In the genomic region with DNA sequence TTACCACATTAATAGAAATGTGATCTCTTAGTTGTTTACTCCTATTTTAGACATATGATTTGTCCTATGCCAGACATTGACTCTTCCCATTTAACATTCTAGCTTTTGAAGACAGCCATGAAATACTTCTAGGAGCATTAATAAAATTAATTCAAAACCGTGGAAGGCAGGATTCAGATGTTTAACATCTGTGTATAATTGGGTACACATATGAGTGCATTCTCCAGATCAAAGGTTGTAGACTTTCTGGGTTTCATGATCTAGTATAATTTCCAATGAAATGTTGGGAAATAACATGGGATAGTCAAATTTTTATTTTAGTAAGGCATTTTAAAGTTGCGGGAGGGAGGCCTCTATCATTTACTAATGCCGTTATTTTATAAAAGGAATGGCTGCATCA, we compare ENCODE assay signal across 1 cellular context.
TF ChIP-seq lines count a peak whose summit lies in the region.

No MANE protein-coding gene starts in this region.

TF ChIP-seq in GM23338, 12 proteins besides CTCF, POLR2A, EP300 and RAD21 (continued from another document):
- TF ChIP-seq, protein P1, sequence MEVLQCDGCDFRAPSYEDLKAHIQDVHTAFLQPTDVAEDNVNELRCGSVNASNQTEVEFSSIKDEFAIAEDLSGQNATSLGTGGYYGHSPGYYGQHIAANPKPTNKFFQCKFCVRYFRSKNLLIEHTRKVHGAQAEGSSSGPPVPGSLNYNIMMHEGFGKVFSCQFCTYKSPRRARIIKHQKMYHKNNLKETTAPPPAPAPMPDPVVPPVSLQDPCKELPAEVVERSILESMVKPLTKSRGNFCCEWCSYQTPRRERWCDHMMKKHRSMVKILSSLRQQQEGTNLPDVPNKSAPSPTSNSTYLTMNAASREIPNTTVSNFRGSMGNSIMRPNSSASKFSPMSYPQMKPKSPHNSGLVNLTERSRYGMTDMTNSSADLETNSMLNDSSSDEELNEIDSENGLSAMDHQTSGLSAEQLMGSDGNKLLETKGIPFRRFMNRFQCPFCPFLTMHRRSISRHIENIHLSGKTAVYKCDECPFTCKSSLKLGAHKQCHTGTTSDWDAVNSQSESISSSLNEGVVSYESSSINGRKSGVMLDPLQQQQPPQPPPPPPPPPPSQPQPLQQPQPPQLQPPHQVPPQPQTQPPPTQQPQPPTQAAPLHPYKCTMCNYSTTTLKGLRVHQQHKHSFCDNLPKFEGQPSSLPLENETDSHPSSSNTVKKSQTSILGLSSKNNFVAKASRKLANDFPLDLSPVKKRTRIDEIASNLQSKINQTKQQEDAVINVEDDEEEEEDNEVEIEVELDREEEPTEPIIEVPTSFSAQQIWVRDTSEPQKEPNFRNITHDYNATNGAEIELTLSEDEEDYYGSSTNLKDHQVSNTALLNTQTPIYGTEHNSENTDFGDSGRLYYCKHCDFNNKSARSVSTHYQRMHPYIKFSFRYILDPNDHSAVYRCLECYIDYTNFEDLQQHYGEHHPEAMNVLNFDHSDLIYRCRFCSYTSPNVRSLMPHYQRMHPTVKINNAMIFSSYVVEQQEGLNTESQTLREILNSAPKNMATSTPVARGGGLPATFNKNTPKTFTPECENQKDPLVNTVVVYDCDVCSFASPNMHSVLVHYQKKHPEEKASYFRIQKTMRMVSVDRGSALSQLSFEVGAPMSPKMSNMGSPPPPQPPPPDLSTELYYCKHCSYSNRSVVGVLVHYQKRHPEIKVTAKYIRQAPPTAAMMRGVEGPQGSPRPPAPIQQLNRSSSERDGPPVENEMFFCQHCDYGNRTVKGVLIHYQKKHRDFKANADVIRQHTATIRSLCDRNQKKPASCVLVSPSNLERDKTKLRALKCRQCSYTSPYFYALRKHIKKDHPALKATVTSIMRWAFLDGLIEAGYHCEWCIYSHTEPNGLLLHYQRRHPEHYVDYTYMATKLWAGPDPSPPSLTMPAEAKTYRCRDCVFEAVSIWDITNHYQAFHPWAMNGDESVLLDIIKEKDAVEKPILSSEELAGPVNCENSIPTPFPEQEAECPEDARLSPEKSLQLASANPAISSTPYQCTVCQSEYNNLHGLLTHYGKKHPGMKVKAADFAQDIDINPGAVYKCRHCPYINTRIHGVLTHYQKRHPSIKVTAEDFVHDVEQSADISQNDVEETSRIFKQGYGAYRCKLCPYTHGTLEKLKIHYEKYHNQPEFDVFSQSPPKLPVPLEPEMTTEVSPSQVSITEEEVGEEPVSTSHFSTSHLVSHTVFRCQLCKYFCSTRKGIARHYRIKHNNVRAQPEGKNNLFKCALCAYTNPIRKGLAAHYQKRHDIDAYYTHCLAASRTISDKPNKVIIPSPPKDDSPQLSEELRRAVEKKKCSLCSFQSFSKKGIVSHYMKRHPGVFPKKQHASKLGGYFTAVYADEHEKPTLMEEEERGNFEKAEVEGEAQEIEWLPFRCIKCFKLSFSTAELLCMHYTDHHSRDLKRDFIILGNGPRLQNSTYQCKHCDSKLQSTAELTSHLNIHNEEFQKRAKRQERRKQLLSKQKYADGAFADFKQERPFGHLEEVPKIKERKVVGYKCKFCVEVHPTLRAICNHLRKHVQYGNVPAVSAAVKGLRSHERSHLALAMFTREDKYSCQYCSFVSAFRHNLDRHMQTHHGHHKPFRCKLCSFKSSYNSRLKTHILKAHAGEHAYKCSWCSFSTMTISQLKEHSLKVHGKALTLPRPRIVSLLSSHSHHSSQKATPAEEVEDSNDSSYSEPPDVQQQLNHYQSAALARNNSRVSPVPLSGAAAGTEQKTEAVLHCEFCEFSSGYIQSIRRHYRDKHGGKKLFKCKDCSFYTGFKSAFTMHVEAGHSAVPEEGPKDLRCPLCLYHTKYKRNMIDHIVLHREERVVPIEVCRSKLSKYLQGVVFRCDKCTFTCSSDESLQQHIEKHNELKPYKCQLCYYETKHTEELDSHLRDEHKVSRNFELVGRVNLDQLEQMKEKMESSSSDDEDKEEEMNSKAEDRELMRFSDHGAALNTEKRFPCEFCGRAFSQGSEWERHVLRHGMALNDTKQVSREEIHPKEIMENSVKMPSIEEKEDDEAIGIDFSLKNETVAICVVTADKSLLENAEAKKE (CRISPR knock-in tag; IDR thresholded peaks at IDR 0.05) = no peak
- TF ChIP-seq NANOG (IDR thresholded peaks at IDR 0.05; ENCODE audit: borderline replicate concordance) = no peak
- no peak for TF ChIP-seq JUNB (IDR thresholded peaks at IDR 0.05; ENCODE audit: unreplicated experiment)
- no peak for TF ChIP-seq STAT1 (IDR thresholded peaks at IDR 0.05; ENCODE audit: unreplicated experiment)
- TF ChIP-seq ZNF331 (CRISPR knock-in tag; IDR thresholded peaks at IDR 0.05; ENCODE audit: low read depth) = no peak
- no peak for TF ChIP-seq CREB1 (CRISPR knock-in tag; IDR thresholded peaks at IDR 0.05; ENCODE audit: low read depth)
- TF ChIP-seq, protein P2, sequence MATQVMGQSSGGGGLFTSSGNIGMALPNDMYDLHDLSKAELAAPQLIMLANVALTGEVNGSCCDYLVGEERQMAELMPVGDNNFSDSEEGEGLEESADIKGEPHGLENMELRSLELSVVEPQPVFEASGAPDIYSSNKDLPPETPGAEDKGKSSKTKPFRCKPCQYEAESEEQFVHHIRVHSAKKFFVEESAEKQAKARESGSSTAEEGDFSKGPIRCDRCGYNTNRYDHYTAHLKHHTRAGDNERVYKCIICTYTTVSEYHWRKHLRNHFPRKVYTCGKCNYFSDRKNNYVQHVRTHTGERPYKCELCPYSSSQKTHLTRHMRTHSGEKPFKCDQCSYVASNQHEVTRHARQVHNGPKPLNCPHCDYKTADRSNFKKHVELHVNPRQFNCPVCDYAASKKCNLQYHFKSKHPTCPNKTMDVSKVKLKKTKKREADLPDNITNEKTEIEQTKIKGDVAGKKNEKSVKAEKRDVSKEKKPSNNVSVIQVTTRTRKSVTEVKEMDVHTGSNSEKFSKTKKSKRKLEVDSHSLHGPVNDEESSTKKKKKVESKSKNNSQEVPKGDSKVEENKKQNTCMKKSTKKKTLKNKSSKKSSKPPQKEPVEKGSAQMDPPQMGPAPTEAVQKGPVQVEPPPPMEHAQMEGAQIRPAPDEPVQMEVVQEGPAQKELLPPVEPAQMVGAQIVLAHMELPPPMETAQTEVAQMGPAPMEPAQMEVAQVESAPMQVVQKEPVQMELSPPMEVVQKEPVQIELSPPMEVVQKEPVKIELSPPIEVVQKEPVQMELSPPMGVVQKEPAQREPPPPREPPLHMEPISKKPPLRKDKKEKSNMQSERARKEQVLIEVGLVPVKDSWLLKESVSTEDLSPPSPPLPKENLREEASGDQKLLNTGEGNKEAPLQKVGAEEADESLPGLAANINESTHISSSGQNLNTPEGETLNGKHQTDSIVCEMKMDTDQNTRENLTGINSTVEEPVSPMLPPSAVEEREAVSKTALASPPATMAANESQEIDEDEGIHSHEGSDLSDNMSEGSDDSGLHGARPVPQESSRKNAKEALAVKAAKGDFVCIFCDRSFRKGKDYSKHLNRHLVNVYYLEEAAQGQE (IDR thresholded peaks at IDR 0.05; ENCODE audit: unreplicated experiment) = no peak
